ENCODE assay signal across 24 cellular contexts in genomic region chr2:21103274-21103891, GRCh38. TPM values are rescaled to one million over a fixed set of nuclear protein-coding genes. Genes with fewer than 3 reads are reported as not detected.
DNase-seq lines count a peak whose midpoint lies in the region; ATAC-seq and TF ChIP-seq lines count a peak whose summit lies in the region.
"Had no signal": no experiment of that assay in that cellular context is flagged by ENCODE, and none has a peak within 500 bp of the region (broad histone marks: within the 10 kb centered on the region; RNA-seq: fewer than 3 reads in every experiment).

No MANE protein-coding gene starts in this region.

- no peaks in the 10 kb centered on the region for H3K36me3 ChIP-seq in aorta (ENCODE audit: control insufficient read depth in 1 of 2, insufficient read depth in 2 of 2, low read length in 1 of 2)
- H3K36me3 ChIP-seq: thyroid gland had no signal

- peaks cover 0 to 5% of the 10 kb centered on the region in 2 donors for H3K4me1 ChIP-seq in aorta (ENCODE audit: control insufficient read depth in 1 of 2, insufficient read depth in 2 of 2, low read length in 2 of 2)
- H3K4me1 ChIP-seq: thyroid gland had no signal

- H3K27ac Mint-ChIP-seq in stimulated activated memory B cell treated with anti-CD40 and anti-IgM and Interleukin-4, amounts not matched to agents 10 μg/mL and 1 μg/mL and 100 μg/mL, for 72 hours = no peak overlapping the region
- H3K27ac Mint-ChIP-seq: activated naive CD8-positive, alpha-beta T cell treated with anti-CD3 and anti-CD28 coated beads, Interleukin-2, amount 10 ng/mL, durations not matched to agents 7 days and 5 days; activated T-helper 2 cell treated with anti-CD3 and anti-CD28 coated beads, Interferon-gamma antibody, Interleukin-2, Interleukin-4, amounts not matched to agents 10 μg/mL and 5 μg/mL and 100 μg/mL, durations not matched to agents 14 hours and 24 hours and 36 hours; nephron had no signal

- intact Hi-C loops in aorta (cut with DNase I) = no loop called here

- H3K4me3 ChIP-seq in epithelial cell of proximal tubule (ENCODE audit: low read depth, low read length) (no peak overlapping the region), aorta (ENCODE audit: low read length in 2 of 2) (no peak overlapping the region)
- H3K4me3 ChIP-seq: GM12878, thyroid gland had no signal

- no peaks in the 10 kb centered on the region for H3K27me3 Mint-ChIP-seq in stimulated activated memory B cell treated with anti-CD40 and anti-IgM and Interleukin-4, amounts not matched to agents 10 μg/mL and 1 μg/mL and 100 μg/mL, for 72 hours
- H3K27me3 Mint-ChIP-seq: activated naive CD8-positive, alpha-beta T cell treated with anti-CD3 and anti-CD28 coated beads, Interleukin-2, amount 10 ng/mL, durations not matched to agents 7 days and 5 days; CD4-positive, CD25-positive, alpha-beta regulatory T cell had no signal

- H3K27ac ChIP-seq in C4-2B (no peak overlapping the region), aorta (ENCODE audit: low read depth in 1 of 2, low read length in 2 of 2) (no peak overlapping the region)
- H3K27ac ChIP-seq: RWPE1, thyroid gland had no signal

- H3K9me3 ChIP-seq in aorta (ENCODE audit: control insufficient read depth, low read length) = no peaks in the 10 kb centered on the region
- H3K9me3 ChIP-seq: thyroid gland had no signal

- no peaks in the 10 kb centered on the region for H3K4me1 Mint-ChIP-seq in stimulated activated memory B cell treated with anti-CD40 and anti-IgM and Interleukin-4, amounts not matched to agents 10 μg/mL and 1 μg/mL and 100 μg/mL, for 72 hours
- H3K4me1 Mint-ChIP-seq: activated naive CD8-positive, alpha-beta T cell treated with anti-CD3 and anti-CD28 coated beads, Interleukin-2, amount 10 ng/mL, durations not matched to agents 7 days and 5 days; CD4-positive, CD25-positive, alpha-beta regulatory T cell; nephron had no signal

- H3K9me3 Mint-ChIP-seq in stimulated activated memory B cell treated with anti-CD40 and anti-IgM and Interleukin-4, amounts not matched to agents 10 μg/mL and 1 μg/mL and 100 μg/mL, for 72 hours = no peaks in the 10 kb centered on the region
- H3K9me3 Mint-ChIP-seq: activated naive CD8-positive, alpha-beta T cell treated with anti-CD3 and anti-CD28 coated beads, Interleukin-2, amount 10 ng/mL, durations not matched to agents 7 days and 5 days; activated T-helper 2 cell treated with anti-CD3 and anti-CD28 coated beads, Interferon-gamma antibody, Interleukin-2, Interleukin-4, amounts not matched to agents 10 μg/mL and 5 μg/mL and 100 μg/mL, durations not matched to agents 14 hours and 24 hours and 36 hours; CD4-positive, CD25-positive, alpha-beta regulatory T cell; nephron had no signal

- ATAC-seq in HG02763 (IDR thresholded peaks at IDR 0.05; ENCODE audit: unreplicated experiment) (no peak), aorta (ENCODE audit: low FRiP score) (no peak)
- ATAC-seq in stimulated activated memory B cell treated with anti-CD40 and anti-IgM and Interleukin-4, amounts not matched to agents 10 μg/mL and 1 μg/mL and 100 μg/mL, for 72 hours = no peak
- ATAC-seq: GM12878, left colon had no signal

- 62 to 65% methylated on average over 1 of the region's 1 CpG for WGBS in aorta, 2 donors

- TF ChIP-seq CTCF in C4-2B (conservative IDR thresholded peaks at IDR 0.05) (peak; percentile 25), LNCAP (IDR thresholded peaks at IDR 0.05) (peak; percentile 24; the same call in 1 of the 2 replicates), epithelial cell of proximal tubule (conservative IDR thresholded peaks at IDR 0.05; ENCODE audit: low read depth, low read length) (peak; percentile 14)

- peak; percentile 87 for DNase-seq in NCI-H748 treated with DMSO at 0.1 percent for 48 hours (lab: John Stamatoyannopoulos, UW)
- DNase-seq in epithelial cell of proximal tubule (ENCODE audit: low read depth) = no peak
- no peak for DNase-seq in SK-N-DZ (ENCODE audit: low spot score)
- DNase-seq in aorta = no peak
- DNase-seq: activated CD4-positive, alpha-beta T cell treated with anti-CD3 and anti-CD28 coated beads, Interleukin-2, amount 50 U/mL, for 1 hour; activated naive CD8-positive, alpha-beta T cell treated with anti-CD3 and anti-CD28 coated beads, Interleukin-2, amount 10 ng/mL, durations not matched to agents 7 days and 5 days; CD4-positive, CD25-positive, alpha-beta regulatory T cell; DMS 273 treated with DMSO at 0.1 percent for 48 hours; effector CD8-positive, alpha-beta T cell; glutamatergic neuron; left colon; MV-4-11; NCI-H2227 treated with DMSO at 0.1 percent for 48 hours; stimulated activated CD4-positive, alpha-beta T cell treated with anti-CD3 and anti-CD28 coated beads, Interleukin-1b, Interleukin-23, amount 100 ng/mL, for 48 hours; stimulated activated naive CD4-positive, alpha-beta T cell; thyroid gland had no signal

- no peaks in the 10 kb centered on the region for H3K36me3 Mint-ChIP-seq in stimulated activated memory B cell treated with anti-CD40 and anti-IgM and Interleukin-4, amounts not matched to agents 10 μg/mL and 1 μg/mL and 100 μg/mL, for 72 hours
- H3K36me3 Mint-ChIP-seq: activated naive CD8-positive, alpha-beta T cell treated with anti-CD3 and anti-CD28 coated beads, Interleukin-2, amount 10 ng/mL, durations not matched to agents 7 days and 5 days; CD4-positive, CD25-positive, alpha-beta regulatory T cell had no signal

- no peak overlapping the region for H3K4me3 Mint-ChIP-seq in stimulated activated memory B cell treated with anti-CD40 and anti-IgM and Interleukin-4, amounts not matched to agents 10 μg/mL and 1 μg/mL and 100 μg/mL, for 72 hours
- H3K4me3 Mint-ChIP-seq: activated naive CD8-positive, alpha-beta T cell treated with anti-CD3 and anti-CD28 coated beads, Interleukin-2, amount 10 ng/mL, durations not matched to agents 7 days and 5 days; nephron had no signal

- no peaks in the 10 kb centered on the region for H3K27me3 ChIP-seq in aorta (ENCODE audit: control insufficient read depth in 1 of 2, insufficient read depth in 2 of 2, low read length in 1 of 2)
- H3K27me3 ChIP-seq: thyroid gland had no signal

RNA-seq across cellular contexts. Expression of gene TDRD15, which starts 20.4 kb away (rescaled TPM):
- total RNA-seq in epithelial cell of proximal tubule = not detected in 2 replicates
- not detected in 2 replicates for polyA plus RNA-seq in SK-N-DZ (2014; cell fraction: cytosol; rRNA removed)
- not detected in 2 replicates for polyA plus RNA-seq in SK-N-DZ (2014; cell fraction: nucleus; rRNA removed)
- total RNA-seq in aorta = under 1 TPM; 0.06 to 0.15 TPM
- not detected for polyA plus RNA-seq in aorta
- total RNA-seq: activated T-helper 2 cell treated with anti-CD3 and anti-CD28 coated beads, Interferon-gamma antibody, Interleukin-2, Interleukin-4, amounts not matched to agents 10 μg/mL and 5 μg/mL and 100 μg/mL, durations not matched to agents 14 hours and 24 hours and 36 hours; CD4-positive, CD25-positive, alpha-beta regulatory T cell; GM12878 had no signal
- polyA plus RNA-seq: CD4-positive, CD25-positive, alpha-beta regulatory T cell; GM12878 had no signal

RNA-seq across cellular contexts. Expression of gene APOB, which starts 59.5 kb away (rescaled TPM):
- total RNA-seq in epithelial cell of proximal tubule = not detected in 2 replicates
- not detected in 2 replicates for polyA plus RNA-seq in SK-N-DZ (2014; cell fraction: cytosol; rRNA removed)
- polyA plus RNA-seq in SK-N-DZ (2014; cell fraction: nucleus; rRNA removed) = not detected in 2 replicates
- total RNA-seq in aorta = 1 to 10 TPM; 4.7 to 5.9 TPM
- 1 to 10 TPM in 1 of 2 donors, under 1 TPM in 1; 0.38 to 8.8 TPM for polyA plus RNA-seq in aorta
- total RNA-seq: activated naive CD8-positive, alpha-beta T cell treated with anti-CD3 and anti-CD28 coated beads, Interleukin-2, amount 10 ng/mL, durations not matched to agents 7 days and 5 days; activated T-helper 2 cell treated with anti-CD3 and anti-CD28 coated beads, Interferon-gamma antibody, Interleukin-2, Interleukin-4, amounts not matched to agents 10 μg/mL and 5 μg/mL and 100 μg/mL, durations not matched to agents 14 hours and 24 hours and 36 hours; CD4-positive, CD25-positive, alpha-beta regulatory T cell had no signal
- polyA plus RNA-seq: CD4-positive, CD25-positive, alpha-beta regulatory T cell; GM12878 had no signal
